1 cellular context compared by ENCODE assay signal in the genomic region with DNA sequence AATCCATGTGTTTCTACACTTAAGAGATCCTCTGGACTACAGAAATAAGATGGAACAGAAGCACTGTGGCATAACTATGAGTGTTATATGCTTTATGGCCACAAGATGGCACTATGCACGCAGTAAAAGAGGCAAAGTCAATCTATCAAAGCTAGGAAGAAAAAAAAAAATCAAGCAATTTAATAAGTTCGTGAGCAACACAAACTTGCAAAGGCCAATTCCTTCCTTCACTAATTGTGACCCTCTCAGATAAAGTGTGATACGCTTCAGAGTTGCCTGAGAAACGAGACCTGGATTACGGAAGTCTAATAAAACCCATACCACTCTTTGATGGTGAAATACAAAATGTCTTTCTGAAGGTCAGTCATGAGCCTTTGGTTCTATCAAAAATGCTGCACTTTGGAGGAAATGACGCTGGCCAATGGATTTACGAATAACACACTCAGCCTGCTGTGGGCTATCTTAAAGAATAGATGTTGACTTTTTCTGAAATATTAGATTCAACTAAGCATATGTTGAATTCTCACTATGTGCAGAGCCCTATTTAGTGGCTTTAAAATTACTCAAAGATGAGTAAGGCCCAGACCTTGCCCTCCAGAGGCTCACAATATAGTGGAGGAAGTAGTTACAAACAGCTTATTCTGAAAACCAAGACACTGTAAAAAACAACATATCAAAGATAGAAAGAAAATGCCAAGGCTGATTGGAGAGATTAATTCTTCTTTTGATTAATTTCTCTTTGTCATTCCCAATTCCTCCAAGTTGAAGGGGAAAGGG.
TF ChIP-seq lines count a peak whose summit lies in the region.

No MANE protein-coding gene starts in this region.

TF ChIP-seq in H1, 55 proteins besides CTCF, POLR2A, EP300 and RAD21:
- TF ChIP-seq RFX5 (IDR thresholded peaks at IDR 0.05; ENCODE audit: borderline replicate concordance, low read depth, low read length) (no peak), TAF1 (IDR thresholded peaks at IDR 0.05; ENCODE audit: low read depth, low read length) (no peak), CHD2 (IDR thresholded peaks at IDR 0.05; ENCODE audit: low read length) (no peak), SP1 (IDR thresholded peaks at IDR 0.05; ENCODE audit: low read depth, low read length) (no peak), CHD1 (IDR thresholded peaks at IDR 0.05; ENCODE audit: low read depth, low read length) (no peak), SP4 (IDR thresholded peaks at IDR 0.05; ENCODE audit: low read length) (no peak), RBBP5 (IDR thresholded peaks at IDR 0.05; ENCODE audit: borderline replicate concordance, low read depth, low read length) (no peak), CTBP2 (IDR thresholded peaks at IDR 0.05; ENCODE audit: borderline replicate concordance, insufficient read depth, insufficient read length, low read length) (no peak), NRF1 (IDR thresholded peaks at IDR 0.05; ENCODE audit: low read depth, low read length) (no peak), BACH1 (IDR thresholded peaks at IDR 0.05; ENCODE audit: low read length) (no peak), RNF2 (IDR thresholded peaks at IDR 0.05; ENCODE audit: borderline replicate concordance, low read depth, low read length, missing control alignments, poor library complexity, severe bottlenecking) (no peak), TBP (IDR thresholded peaks at IDR 0.05; ENCODE audit: low read depth, low read length) (no peak), TEAD4 (IDR thresholded peaks at IDR 0.05; ENCODE audit: low read depth, low read length) (no peak), FOSL1 (IDR thresholded peaks at IDR 0.05; ENCODE audit: insufficient read depth, low read depth, low read length) (no peak)
- TF ChIP-seq, protein P1, sequence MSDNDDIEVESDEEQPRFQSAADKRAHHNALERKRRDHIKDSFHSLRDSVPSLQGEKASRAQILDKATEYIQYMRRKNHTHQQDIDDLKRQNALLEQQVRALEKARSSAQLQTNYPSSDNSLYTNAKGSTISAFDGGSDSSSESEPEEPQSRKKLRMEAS (IDR thresholded peaks at IDR 0.05) = no peak
TF ChIP-seq in H1: peak in this region for 0.
